In genomic region chr11:60209977-60210376, GRCh38 we compare ENCODE assay signal across 40 cellular contexts. TPM values are rescaled to one million over a fixed set of nuclear protein-coding genes. Genes with fewer than 3 reads are reported as not detected.
"Had no signal": no experiment of that assay in that cellular context is flagged by ENCODE, and none has a peak within 500 bp of the region (broad histone marks: within the 10 kb centered on the region; RNA-seq: fewer than 3 reads in every experiment).

No MANE protein-coding gene starts in this region.

- H3K27me3 ChIP-seq: MG63 had no signal

- H3K4me3 ChIP-seq: MG63 had no signal

- H3K36me3 ChIP-seq: MG63 had no signal

- DNase-seq: Kasumi-1, MG63, MM.1S, MV-4-11, NCI-H1048, NCI-H1092, NCI-H1092 treated with DMSO at 0.1 percent for 48 hours, NCI-H1105, NCI-H1105 treated with DMSO at 0.1 percent for 48 hours, NCI-H1417, NCI-H1417 treated with DMSO at 0.1 percent for 48 hours, NCI-H1436, NCI-H1436 treated with DMSO at 0.1 percent for 48 hours, NCI-H146, NCI-H1694, NCI-H1694 treated with DMSO at 0.1 percent for 48 hours, NCI-H187, NCI-H187 treated with DMSO at 0.1 percent for 48 hours, NCI-H1930, NCI-H2029, NCI-H2029 treated with DMSO at 0.1 percent for 48 hours, NCI-H2081, NCI-H2081 treated with DMSO at 0.1 percent for 48 hours, NCI-H2107, NCI-H2171, NCI-H2171 treated with DMSO at 0.1 percent for 48 hours, NCI-H2227 treated with DMSO at 0.1 percent for 48 hours, NCI-H226, NCI-H345, NCI-H446, NCI-H446 treated with DMSO at 0.1 percent for 48 hours, NCI-H510A, NCI-H510A treated with DMSO at 0.1 percent for 48 hours, NCI-H524, NCI-H524 treated with DMSO at 0.1 percent for 48 hours, NCI-H526 had no signal

- H3K9me3 ChIP-seq: MG63 had no signal

RNA-seq across cellular contexts. Expression of gene MS4A6A, which starts 27.1 kb away (rescaled TPM):
- total RNA-seq: LHCN-M2, M059J, MCF 10A, NCI-H460 had no signal

RNA-seq across cellular contexts. Expression of gene MS4A4E, which starts 33.0 kb away (rescaled TPM):
- total RNA-seq: LHCN-M2, M059J, MCF 10A, NCI-H460 had no signal
